ENCODE assay signal across 33 cellular contexts in the genomic region with DNA sequence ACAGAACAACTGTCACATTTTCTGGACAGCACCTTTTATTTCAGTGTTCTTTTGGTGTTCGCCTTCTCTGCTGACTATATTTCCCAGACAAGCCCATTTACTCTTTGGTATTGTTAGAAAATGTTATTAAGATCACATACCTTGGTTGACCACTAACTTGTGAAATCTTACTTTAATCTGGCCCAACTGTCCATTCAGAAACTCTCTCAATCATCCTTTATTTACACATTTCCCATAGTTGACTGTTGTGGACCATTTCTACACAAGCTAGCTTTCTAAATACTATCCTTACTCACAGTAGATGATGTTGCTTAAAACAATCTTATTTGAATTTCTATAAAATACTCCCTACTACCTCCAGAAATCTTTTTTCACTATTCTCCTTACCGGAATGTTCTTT.
DNase-seq lines count a peak whose midpoint lies in the region; ATAC-seq and TF ChIP-seq lines count a peak whose summit lies in the region.
"Had no signal": no experiment of that assay in that cellular context is flagged by ENCODE, and none has a peak within 500 bp of the region (broad histone marks: within the 10 kb centered on the region; RNA-seq: fewer than 3 reads in every experiment).

No MANE protein-coding gene starts in this region.

- H3K27me3 ChIP-seq in psoas muscle (ENCODE audit: insufficient read depth in 3 of 3, low read length in 2 of 3) = no peaks in the 10 kb centered on the region
- no peaks in the 10 kb centered on the region for H3K27me3 ChIP-seq in esophagus muscularis mucosa
- H3K27me3 ChIP-seq: BE2C; BLaER1; BLaER1 treated with 17β-estradiol and CSF1 and Interleukin-3, amounts not matched to agents 10 nM and 100 nM had no signal

- no peak for TF ChIP-seq POLR2A in esophagus muscularis mucosa (IDR thresholded peaks at IDR 0.05; ENCODE audit: low read depth)

- intact Hi-C loops in psoas muscle (cut with DNase I) = no loop called here
- intact Hi-C loops in esophagus muscularis mucosa (cut with DNase I) = no loop called here

- H3K36me3 ChIP-seq in psoas muscle (ENCODE audit: insufficient read depth in 1 of 2, low read depth in 1 of 2) (no peaks in the 10 kb centered on the region), esophagus muscularis mucosa (no peaks in the 10 kb centered on the region)
- H3K36me3 ChIP-seq: BE2C; BLaER1; BLaER1 treated with 17β-estradiol and CSF1 and Interleukin-3, amounts not matched to agents 10 nM and 100 nM had no signal

- no peak for TF ChIP-seq CTCF in choroid plexus epithelial cell (conservative IDR thresholded peaks at IDR 0.05; ENCODE audit: low read depth, low read length)
- no peak for TF ChIP-seq CTCF in psoas muscle (IDR thresholded peaks at IDR 0.05)
- no peak for TF ChIP-seq CTCF in esophagus muscularis mucosa (IDR thresholded peaks at IDR 0.05)

- peaks cover 3% of the 10 kb centered on the region for H3K9me3 ChIP-seq in psoas muscle
- no peaks in the 10 kb centered on the region for H3K9me3 ChIP-seq in esophagus muscularis mucosa
- H3K9me3 ChIP-seq: A549, BE2C, BLaER1, Caco-2 had no signal

- peak; percentile 3 for DNase-seq in LHCN-M2 (ENCODE audit: low read depth)
- DNase-seq in amniotic epithelial cell (ENCODE audit: low read depth) = peak; percentile 82
- peak; percentile 8 for DNase-seq in choroid plexus epithelial cell (ENCODE audit: low read depth)
- DNase-seq in iris pigment epithelial cell (ENCODE audit: low read depth) = peak; percentile 56
- DNase-seq in psoas muscle = no peak
- no peak for DNase-seq in esophagus muscularis mucosa (ENCODE audit: extremely low spot score)
- no peak for DNase-seq in SHP77 treated with DMSO at 0.1 percent for 48 hours (lab: John Stamatoyannopoulos, UW)
- DNase-seq in NCI-H1417 (lab: John Stamatoyannopoulos, UW) = no peak
- DNase-seq: 8988T; ACHN; AML-193; BE2C; C1 segment of cervical spinal cord; Caco-2; Calu3; CD4-positive, alpha-beta memory T cell; CD4-positive, alpha-beta T cell; CD4-positive, CD25-positive, alpha-beta regulatory T cell; CD8-positive, alpha-beta memory T cell; CD8-positive, alpha-beta T cell; COR-L47; DMS 273 treated with DMSO at 0.1 percent for 48 hours; DMS153; DMS53; DMS79; DMS79 treated with DMSO at 0.1 percent for 48 hours; DND-41; EL had no signal

- no peak overlapping the region for H3K4me3 ChIP-seq in choroid plexus epithelial cell (ENCODE audit: low read depth, low read length)
- no peak overlapping the region for H3K4me3 ChIP-seq in psoas muscle
- no peak overlapping the region for H3K4me3 ChIP-seq in esophagus muscularis mucosa
- H3K4me3 ChIP-seq: A549; BLaER1; BLaER1 treated with 17β-estradiol and CSF1 and Interleukin-3, amounts not matched to agents 10 nM and 100 nM had no signal

- 86 to 95% (median 90%) methylated on average over 2 of the region's 2 CpGs for WGBS in psoas muscle, 3 donors
- WGBS in esophagus muscularis mucosa = 99% methylated on average over 2 of the region's 2 CpGs

- ATAC-seq in psoas muscle = no peak
- ATAC-seq: A549; CD8-positive, alpha-beta T cell had no signal

- no peak overlapping the region for H3K27ac ChIP-seq in psoas muscle
- H3K27ac ChIP-seq in esophagus muscularis mucosa (replicated peaks in 1 of 4) = no peak overlapping the region
- H3K27ac ChIP-seq: 22Rv1; A549; BLaER1; BLaER1 treated with 17β-estradiol and CSF1 and Interleukin-3, amounts not matched to agents 10 nM and 100 nM; C4-2B had no signal

- H3K4me1 ChIP-seq in psoas muscle (no peaks in the 10 kb centered on the region), esophagus muscularis mucosa (no peaks in the 10 kb centered on the region)
- H3K4me1 ChIP-seq: A549; BE2C; BLaER1; BLaER1 treated with 17β-estradiol and CSF1 and Interleukin-3, amounts not matched to agents 10 nM and 100 nM; Caco-2 had no signal

- no peak for TF ChIP-seq EP300 in esophagus muscularis mucosa (IDR thresholded peaks at IDR 0.05)

Comparison
In these comparisons a context has a peak if more than half of its experiments do, and no peak if none do; other contexts are left out.
1. DNase-seq: peak in LHCN-M2 (single experiment), amniotic epithelial cell (single experiment), choroid plexus epithelial cell (single experiment) and iris pigment epithelial cell (single experiment); none in psoas muscle (0 of 2), esophagus muscularis mucosa (single experiment), SHP77 treated with DMSO at 0.1 percent for 48 hours (single experiment) and NCI-H1417 (0 of 3).